ENCODE assay signal across 9 cellular contexts in the genomic region with DNA sequence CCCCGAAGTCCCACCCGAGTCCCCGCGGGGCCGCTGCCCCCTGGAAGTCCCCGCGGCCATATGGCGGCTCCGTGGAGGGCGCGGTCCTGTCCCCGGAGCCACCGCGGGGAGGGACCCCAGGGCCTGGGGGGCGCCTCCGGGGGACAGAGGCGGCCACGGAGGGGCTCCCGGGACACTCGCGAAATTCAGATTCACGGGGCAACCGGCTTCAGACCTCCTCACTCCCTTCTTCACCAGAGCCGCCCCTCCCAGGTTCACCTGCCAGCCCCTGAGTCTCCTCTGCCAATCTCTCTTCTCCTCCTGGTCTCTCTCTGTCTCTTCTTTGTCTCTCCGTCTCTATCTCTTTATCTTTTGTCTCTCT. TPM values are rescaled to one million over a fixed set of nuclear protein-coding genes. Genes with fewer than 3 reads are reported as not detected.
DNase-seq lines count a peak whose midpoint lies in the region; ATAC-seq lines count a peak whose summit lies in the region.
"Had no signal": no experiment of that assay in that cellular context is flagged by ENCODE, and none has a peak within 500 bp of the region (broad histone marks: within the 10 kb centered on the region; RNA-seq: fewer than 3 reads in every experiment).

No MANE protein-coding gene starts in this region.

- H3K23ac ChIP-seq in neuronal stem cell (ENCODE audit: low read depth, low read length, poor library complexity) = peak overlapping the region; percentile 43

- no peak overlapping the region for H3K4me3 ChIP-seq in CD4-positive, CD25-positive, alpha-beta regulatory T cell (ENCODE audit: low read depth, low read length)
- H3K4me3 ChIP-seq in HUES6 (ENCODE audit: low read depth, low read length) (peak overlapping the region; percentile 55), neuronal stem cell (ENCODE audit: low read length in 2 of 2) (no peak overlapping the region)

- no peak overlapping the region for H3K4me2 ChIP-seq in neuronal stem cell (ENCODE audit: insufficient read depth, low read length, poor library complexity, severe bottlenecking)

- H2BK15ac ChIP-seq in neuronal stem cell (ENCODE audit: low read length) = no peak overlapping the region

- H3K4ac ChIP-seq in neuronal stem cell (ENCODE audit: low read length) = no peak overlapping the region

- peaks cover 7 to 17% (median 10%) of the 10 kb centered on the region in 4 donors for H3K4me1 Mint-ChIP-seq in CD4-positive, CD25-positive, alpha-beta regulatory T cell
- H3K4me1 Mint-ChIP-seq in dendritic cell treated with granulocyte-macrophage colony-stimulating factor and Interleukin-4, amounts not matched to agents 40 ng/mL and 50 ng/mL, for 4 days (ENCODE audit: low read depth) = peaks cover 16% of the 10 kb centered on the region
- H3K4me1 Mint-ChIP-seq in effector memory CD8-positive, alpha-beta T cell (ENCODE audit: low read depth in 2 of 2) = peaks cover 6 to 8% of the 10 kb centered on the region in 2 donors

- H2AK5ac ChIP-seq in neuronal stem cell (ENCODE audit: low read depth, low read length) = no peak overlapping the region

- H3K4me1 ChIP-seq in CD4-positive, CD25-positive, alpha-beta regulatory T cell (ENCODE audit: control insufficient read depth, insufficient read depth, low read length, poor library complexity, severe bottlenecking) = peaks cover 11% of the 10 kb centered on the region
- H3K4me1 ChIP-seq in HUES6 (ENCODE audit: control insufficient read depth, insufficient read depth, low read length) = peaks cover 7% of the 10 kb centered on the region; the same call in 1 of the 2 replicates
- H3K4me1 ChIP-seq in neuronal stem cell (ENCODE audit: control insufficient read depth in 2 of 2, insufficient read depth in 1 of 2, low read depth in 1 of 2, low read length in 2 of 2) = peaks cover 6 to 8% of the 10 kb centered on the region in 2 donors

- no peaks in the 10 kb centered on the region for H3K36me3 ChIP-seq in CD4-positive, CD25-positive, alpha-beta regulatory T cell (ENCODE audit: control insufficient read depth, insufficient read depth, low read length)
- H3K36me3 ChIP-seq in HUES6 (ENCODE audit: control insufficient read depth, insufficient read depth, low read length) (no peaks in the 10 kb centered on the region), neuronal stem cell (replicated peaks in 1 of 2; ENCODE audit: control insufficient read depth in 2 of 2, insufficient read depth in 2 of 2, low read length in 2 of 2) (peaks cover 0 to 1% of the 10 kb centered on the region in 2 donors)

- intact Hi-C loops in dendritic cell treated with granulocyte-macrophage colony-stimulating factor and Interleukin-4, amounts not matched to agents 40 ng/mL and 50 ng/mL, for 4 days (cut with micrococcal nuclease) = loop anchor here (5.0 kb wide), 1 partner anchor 45 kb away; no protein-coding TSS in a partner anchor

- H3K27me3 Mint-ChIP-seq in CD4-positive, CD25-positive, alpha-beta regulatory T cell = no peaks in the 10 kb centered on the region
- H3K27me3 Mint-ChIP-seq in dendritic cell treated with granulocyte-macrophage colony-stimulating factor and Interleukin-4, amounts not matched to agents 40 ng/mL and 50 ng/mL, for 4 days = peaks cover 8% of the 10 kb centered on the region
- no peaks in the 10 kb centered on the region for H3K27me3 Mint-ChIP-seq in effector memory CD8-positive, alpha-beta T cell

- peaks cover 0 to 6% of the 10 kb centered on the region in 2 experiments for H3K9me3 ChIP-seq in CD4-positive, CD25-positive, alpha-beta regulatory T cell (ENCODE audit: control insufficient read depth in 2 of 2, low read length in 2 of 2)
- H3K9me3 ChIP-seq in HUES6 (ENCODE audit: control insufficient read depth, insufficient read depth, low read depth, low read length) (peaks cover 14% of the 10 kb centered on the region), neuronal stem cell (replicated peaks in 1 of 2; ENCODE audit: control insufficient read depth in 2 of 2, insufficient read depth in 1 of 2, low read depth in 1 of 2, low read length in 2 of 2) (peaks cover 12 to 14% of the 10 kb centered on the region in 2 donors)

- H3K36me3 Mint-ChIP-seq in CD4-positive, CD25-positive, alpha-beta regulatory T cell = no peaks in the 10 kb centered on the region
- H3K36me3 Mint-ChIP-seq in dendritic cell treated with granulocyte-macrophage colony-stimulating factor and Interleukin-4, amounts not matched to agents 40 ng/mL and 50 ng/mL, for 4 days (ENCODE audit: low read depth) = no peaks in the 10 kb centered on the region
- peaks cover 12% of the 10 kb centered on the region for H3K36me3 Mint-ChIP-seq in effector memory CD8-positive, alpha-beta T cell (ENCODE audit: insufficient read depth)

- no peak for DNase-seq in CD4-positive, CD25-positive, alpha-beta regulatory T cell
- DNase-seq in neuronal stem cell (ENCODE audit: low spot score) = no peak
- no peak for DNase-seq in effector memory CD8-positive, alpha-beta T cell
- DNase-seq in amniotic stem cell (lab: John Stamatoyannopoulos, UW) = no peak
- DNase-seq in NK-92 (lab: John Stamatoyannopoulos, UW; ENCODE audit: unreplicated experiment) = no peak
- DNase-seq: NCI-H2171 treated with DMSO at 0.1 percent for 48 hours had no signal

- no peak for ATAC-seq in CD4-positive, CD25-positive, alpha-beta regulatory T cell (ENCODE audit: low read depth in 2 of 2)
- ATAC-seq in HG02763 (IDR thresholded peaks at IDR 0.05; ENCODE audit: unreplicated experiment) = no peak
- no peak for ATAC-seq in effector memory CD8-positive, alpha-beta T cell (replicated peaks)

- no peak overlapping the region for H4K8ac ChIP-seq in neuronal stem cell (ENCODE audit: low read depth, low read length)

- no peaks in the 10 kb centered on the region for H3K27me3 ChIP-seq in CD4-positive, CD25-positive, alpha-beta regulatory T cell (ENCODE audit: control insufficient read depth, insufficient read depth, low read length)
- H3K27me3 ChIP-seq in HUES6 (ENCODE audit: control insufficient read depth, insufficient read depth, low read length) (peaks cover 67% of the 10 kb centered on the region), neuronal stem cell (ENCODE audit: control insufficient read depth in 3 of 3, insufficient read depth in 3 of 3, low read depth in 1 of 3, low read length in 3 of 3) (peaks cover 0 to 20% (median 13%) of the 10 kb centered on the region in 3 experiments)

- WGBS in neuronal stem cell (ENCODE audit: extremely low coverage in 2 of 2, insufficient read length in 2 of 2, insufficient replicate concordance in 1 of 2), 2 donors = no CpG with 5 or more reads among the region's 25 CpGs

- H2AFZ ChIP-seq in neuronal stem cell (ENCODE audit: low read length) = peak overlapping the region; percentile 89

- peak overlapping the region; percentile 62 for H3K27ac ChIP-seq in CD4-positive, CD25-positive, alpha-beta regulatory T cell (ENCODE audit: insufficient read depth, low read length, poor library complexity, severe bottlenecking)
- H3K27ac ChIP-seq in HUES6 (ENCODE audit: low read depth, low read length) (no peak overlapping the region), neuronal stem cell (replicated peaks; ENCODE audit: low read length) (no peak overlapping the region)

- H2BK120ac ChIP-seq in neuronal stem cell (ENCODE audit: low read depth, low read length) = no peak overlapping the region

- H3K14ac ChIP-seq in neuronal stem cell (ENCODE audit: low read length) = no peak overlapping the region

- H3K18ac ChIP-seq in neuronal stem cell (ENCODE audit: low read length) = no peak overlapping the region

- no peak overlapping the region for H2BK12ac ChIP-seq in neuronal stem cell (ENCODE audit: low read length)

- peaks cover 0 to 8% (median under 1%) of the 10 kb centered on the region in 7 donors for H3K9me3 Mint-ChIP-seq in CD4-positive, CD25-positive, alpha-beta regulatory T cell
- H3K9me3 Mint-ChIP-seq in dendritic cell treated with granulocyte-macrophage colony-stimulating factor and Interleukin-4, amounts not matched to agents 40 ng/mL and 50 ng/mL, for 4 days = peaks cover 5% of the 10 kb centered on the region
- H3K9me3 Mint-ChIP-seq in effector memory CD8-positive, alpha-beta T cell = peaks cover 5 to 12% of the 10 kb centered on the region in 2 donors

- H3K27ac Mint-ChIP-seq in CD4-positive, CD25-positive, alpha-beta regulatory T cell = peak overlapping the region in 2 of 3 donors; percentile 84 to 93
- H3K27ac Mint-ChIP-seq in dendritic cell treated with granulocyte-macrophage colony-stimulating factor and Interleukin-4, amounts not matched to agents 40 ng/mL and 50 ng/mL, for 4 days = peak overlapping the region; percentile 17
- H3K27ac Mint-ChIP-seq in effector memory CD8-positive, alpha-beta T cell = peak overlapping the region in 1 of 2 donors; percentile 92

- H2BK5ac ChIP-seq in neuronal stem cell (ENCODE audit: low read length) = peak overlapping the region; percentile 82

- no peaks in the 10 kb centered on the region for H3K79me1 ChIP-seq in neuronal stem cell (ENCODE audit: low read depth, low read length)

- peak overlapping the region in 1 of 4 donors; percentile 93 for H3K4me3 Mint-ChIP-seq in CD4-positive, CD25-positive, alpha-beta regulatory T cell
- no peak overlapping the region for H3K4me3 Mint-ChIP-seq in dendritic cell treated with granulocyte-macrophage colony-stimulating factor and Interleukin-4, amounts not matched to agents 40 ng/mL and 50 ng/mL, for 4 days
- no peak overlapping the region for H3K4me3 Mint-ChIP-seq in effector memory CD8-positive, alpha-beta T cell

- no peak overlapping the region for H3K9ac ChIP-seq in HUES6 (ENCODE audit: low read length)
- H3K9ac ChIP-seq in neuronal stem cell (ENCODE audit: low read depth, low read length, poor library complexity) = no peak overlapping the region

- no peak overlapping the region for H4K91ac ChIP-seq in neuronal stem cell (ENCODE audit: low read depth, low read length, poor library complexity)

RNA-seq across cellular contexts. Expression of a gene that starts 28.2 kb away (rescaled TPM):
- 60.0 TPM for total RNA-seq in CD4-positive, CD25-positive, alpha-beta regulatory T cell
- polyA plus RNA-seq in CD4-positive, CD25-positive, alpha-beta regulatory T cell = 10 to 100 TPM; 25.3 to 40.7 (median 28.8) TPM
- polyA plus RNA-seq in neuronal stem cell (2013, experiment 1 of 2) = 16.5 TPM
- polyA plus RNA-seq in neuronal stem cell (2013, experiment 2 of 2) = 15.3 TPM

RNA-seq across cellular contexts. Expression of a gene that starts 52.1 kb away (rescaled TPM):
- total RNA-seq in CD4-positive, CD25-positive, alpha-beta regulatory T cell = 0.42 TPM
- polyA plus RNA-seq in CD4-positive, CD25-positive, alpha-beta regulatory T cell = under 1 TPM in 3 of 4 donors, not detected in 1; 0.07 to 0.09 (median 0.07) TPM
- polyA plus RNA-seq in neuronal stem cell (2013, experiment 1 of 2) = 24.4 TPM
- polyA plus RNA-seq in neuronal stem cell (2013, experiment 2 of 2) = 23.0 TPM
